8 cellular contexts compared by ENCODE assay signal in the genomic region with DNA sequence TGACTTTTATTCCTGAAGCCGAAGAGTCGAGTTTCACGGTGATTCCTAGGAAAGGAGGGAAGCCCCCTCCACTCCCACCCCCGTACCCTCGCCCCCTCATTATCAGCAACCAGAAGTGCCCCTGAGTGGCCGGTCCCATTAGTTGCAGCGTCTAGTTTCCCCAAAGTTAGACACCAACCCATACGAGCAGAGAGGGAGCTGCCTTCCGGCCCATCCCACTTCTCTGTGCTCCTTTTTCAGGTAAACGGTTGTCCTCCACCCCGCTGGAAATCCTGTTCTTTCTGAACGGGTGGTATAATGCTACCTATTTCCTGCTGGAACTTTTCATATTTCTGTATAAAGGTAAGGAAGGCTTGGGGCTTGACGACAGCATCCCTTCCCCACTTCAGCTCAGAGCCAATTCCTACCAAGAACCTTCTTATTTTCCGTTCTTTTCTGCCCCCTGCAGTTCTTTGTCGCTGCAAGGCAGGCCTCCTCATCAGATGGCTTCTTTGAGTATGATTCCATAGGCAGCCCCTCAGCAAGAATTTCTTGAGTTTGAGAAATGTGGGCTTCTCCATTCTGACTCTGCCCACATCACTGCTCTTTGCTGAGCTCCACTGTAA. TPM values are rescaled to one million over a fixed set of nuclear protein-coding genes. Genes with fewer than 3 reads are reported as not detected.
DNase-seq lines count a peak whose midpoint lies in the region; ATAC-seq, FAIRE-seq and TF ChIP-seq lines count a peak whose summit lies in the region.

No MANE protein-coding gene starts in this region.

- POLR2A ChIA-PET in activated B cell treated with CpG ODN at 0.5 μM for 24 hours (lab: Charles Lee): interaction anchor here (0.5 to 3.5 kb wide), 15 partner anchors 8 to 1084 kb away, joined by 3 to 50 read pairs (median 6); a partner anchor contains a TSS

- CTCF ChIA-PET in activated B cell treated with CpG ODN at 0.5 μM for 24 hours (lab: Charles Lee): interaction anchor here (1.0 to 15.6 kb wide), 13 partner anchors 8 to 561 kb away, joined by 3 to 561 read pairs (median 6); a partner anchor contains a TSS

- peak; percentile 5 for DNase-seq in GF-D8 (lab: John Stamatoyannopoulos, UW)
- no peak for DNase-seq in activated B cell treated with CpG ODN at 0.5 μM for 24 hours
- peak; percentile 21 for DNase-seq in fibroblast of mammary gland (ENCODE audit: low read depth)
- DNase-seq in H54 (ENCODE audit: insufficient read length, low spot score): no peak
- DNase-seq in activated CD4-positive, CD25-positive, alpha-beta regulatory T cell (lab: John Stamatoyannopoulos, UW): no peak

- H2AFZ ChIP-seq in neuron (ENCODE audit: low read depth, low read length): peak overlapping the region; percentile 20

- peak overlapping the region; percentile 86 for H3K4me3 ChIP-seq in fibroblast of mammary gland (ENCODE audit: control insufficient read depth, low read depth, low read length)
- H3K4me3 ChIP-seq in neuron (ENCODE audit: low read length): peak overlapping the region; percentile 63

- peaks cover 39% of the 10 kb centered on the region for H3K36me3 Mint-ChIP-seq in activated B cell treated with CpG ODN at 0.5 μM for 24 hours (ENCODE audit: low read depth)

- TF ChIP-seq POLR2A in H54 (IDR thresholded peaks at IDR 0.05; ENCODE audit: low read depth, low read length): no peak

- ATAC-seq in HG03342 (IDR thresholded peaks at IDR 0.05; ENCODE audit: unreplicated experiment): peak; percentile 18
- peak; percentile 42 for ATAC-seq in activated B cell treated with CpG ODN at 0.5 μM for 24 hours (ENCODE audit: low read depth)
- ATAC-seq in GM19351 (IDR thresholded peaks at IDR 0.05; ENCODE audit: unreplicated experiment): no peak

- H3K27me3 Mint-ChIP-seq in activated B cell treated with CpG ODN at 0.5 μM for 24 hours: no peaks in the 10 kb centered on the region

- intact Hi-C loops in activated B cell treated with CpG ODN at 0.5 μM for 24 hours (cut with micrococcal nuclease): loop anchor here (1.0 to 2.0 kb wide), 5 partner anchors 36 to 562 kb away; a partner anchor contains a TSS

- peak overlapping the region; percentile 97 for H3K4me3 Mint-ChIP-seq in activated B cell treated with CpG ODN at 0.5 μM for 24 hours

- peaks cover 26% of the 10 kb centered on the region for H3K4me1 Mint-ChIP-seq in activated B cell treated with CpG ODN at 0.5 μM for 24 hours

- peaks cover 2% of the 10 kb centered on the region for H3K4me1 ChIP-seq in neuron (ENCODE audit: insufficient read depth, low read length)

- H3K27ac Mint-ChIP-seq in activated B cell treated with CpG ODN at 0.5 μM for 24 hours: peak overlapping the region; percentile 96

- no peaks in the 10 kb centered on the region for H3K27me3 ChIP-seq in neuron (ENCODE audit: insufficient read depth, low read length)

- peaks cover 9% of the 10 kb centered on the region for H3K36me3 ChIP-seq in neuron (ENCODE audit: insufficient read depth, low read length)

- no peak for FAIRE-seq in H54 (lab: Jason Lieb, UNC)

- H3K9me3 Mint-ChIP-seq in activated B cell treated with CpG ODN at 0.5 μM for 24 hours: no peaks in the 10 kb centered on the region

- TF ChIP-seq CTCF in activated B cell treated with CpG ODN at 0.5 μM for 24 hours (IDR thresholded peaks at IDR 0.05) (no peak), fibroblast of mammary gland (conservative IDR thresholded peaks at IDR 0.05; ENCODE audit: control insufficient read depth, insufficient read depth, low read depth, low read length) (peak; percentile 23)

- peaks cover 6% of the 10 kb centered on the region for H3K9me3 ChIP-seq in neuron (ENCODE audit: low read length)

RNA-seq across cellular contexts. Expression of a gene that starts 0.7 kb away (rescaled TPM):
- 18.4 and 18.7 TPM in 2 replicates for total RNA-seq in activated B cell treated with CpG ODN at 0.5 μM for 24 hours

RNA-seq across cellular contexts. Expression of a gene that starts 30.9 kb away (rescaled TPM):
- 69.7 and 81.2 TPM in 2 replicates for total RNA-seq in activated B cell treated with CpG ODN at 0.5 μM for 24 hours

RNA-seq across cellular contexts. Expression of a gene that starts 31.4 kb away (rescaled TPM):
- total RNA-seq in activated B cell treated with CpG ODN at 0.5 μM for 24 hours: 397 and 433 TPM in 2 replicates

RNA-seq across cellular contexts. Expression of a gene that starts 36.7 kb away (rescaled TPM):
- total RNA-seq in activated B cell treated with CpG ODN at 0.5 μM for 24 hours: 109 and 124 TPM in 2 replicates

RNA-seq across cellular contexts. Expression of a gene that starts 36.8 kb away (rescaled TPM):
- 51.0 and 51.9 TPM in 2 replicates for total RNA-seq in activated B cell treated with CpG ODN at 0.5 μM for 24 hours

Comparison
In these comparisons a context has a peak if more than half of its experiments do, and no peak if none do; other contexts are left out.
1. DNase-seq: peak in GF-D8 (single experiment) and fibroblast of mammary gland (single experiment); none in activated B cell treated with CpG ODN at 0.5 μM for 24 hours (single experiment), H54 (single experiment) and activated CD4-positive, CD25-positive, alpha-beta regulatory T cell (0 of 4).